In genomic region chr17:15563375-15563857, GRCh38 we compare ENCODE assay signal across 8 cellular contexts. TPM values are rescaled to one million over a fixed set of nuclear protein-coding genes. Genes with fewer than 3 reads are reported as not detected.
A peak's percentile ranks its signal among the peaks of the same experiment; 100 is the strongest.
DNase-seq lines count a peak whose midpoint lies in the region; ATAC-seq and TF ChIP-seq lines count a peak whose summit lies in the region.
"Not testable (repeated sequence)": the region's sequence is repeated elsewhere in the genome, so short reads cannot be mapped to it uniquely, and the experiment has no call there.

Gene TVP23C (minus strand): TSS chr17:15563483. CDS start chr17:15563448, 35 bp downstream.

- ATAC-seq in GM19438 (IDR thresholded peaks at IDR 0.05; ENCODE audit: low read depth, unreplicated experiment) (peak; percentile 84), HG03460 (IDR thresholded peaks at IDR 0.05; ENCODE audit: unreplicated experiment) (peak; percentile 88)

- H3K27me3 ChIP-seq in BE2C = not testable (repeated sequence)

- H3K4me3 ChIP-seq in BE2C (ENCODE audit: low read depth, low read length) = peak within 1 kb of the TSS; percentile 56
- H3K4me3 ChIP-seq in lower leg skin (ENCODE audit: low read depth, poor library complexity, severe bottlenecking) = peak within 1 kb of the TSS; percentile 85

- intact Hi-C loops in lower leg skin (cut with DNase I; ENCODE audit: low total_unique reads) = not testable (repeated sequence)

- not testable (repeated sequence) for H3K9me3 ChIP-seq in BE2C

- not testable (repeated sequence) for TF ChIP-seq POLR2A in lower leg skin (IDR thresholded peaks at IDR 0.05)

- not testable (repeated sequence) for TF ChIP-seq CTCF in BE2C (IDR thresholded peaks at IDR 0.05; ENCODE audit: low read depth, low read length); lower leg skin (IDR thresholded peaks at IDR 0.05)

- DNase-seq in BE2C (peak; percentile 72), NOMO-1 treated with dmso at 0.1 percent for 144 hours (lab: John Stamatoyannopoulos, UW; ENCODE audit: unreplicated experiment) (peak; percentile 80), lower leg skin (ENCODE audit: low spot score in 2 of 2) (peak; percentile 57 to 91)
- peak; percentile 87 for DNase-seq in activated CD8-positive, alpha-beta memory T cell treated with anti-CD3 and anti-CD28 coated beads for 24 hours
- peak; percentile 60 for DNase-seq in effector CD8-positive, alpha-beta T cell (lab: John Stamatoyannopoulos, UW)
- peak; percentile 43 to 54 for DNase-seq in stimulated activated CD4-positive, alpha-beta T cell treated with anti-CD3 and anti-CD28 coated beads, Interleukin-2, amount 100 ng/mL, for 48 hours

- not testable (repeated sequence) for H3K4me1 ChIP-seq in BE2C

- H3K36me3 ChIP-seq in BE2C = not testable (repeated sequence)

- WGBS in lower leg skin, 2 donors = 0 to 1% methylated on average over 7 to 22 of the region's 46 CpGs

RNA-seq across cellular contexts. Expression of gene TVP23C, which starts in this region (rescaled TPM):
- polyA plus RNA-seq in BE2C (2012; ENCODE audit: insufficient read depth, insufficient read length, low read depth) = 10.7 TPM
- total RNA-seq in lower leg skin = 10 to 100 TPM in 1 of 4 donors, 1 to 10 TPM in 3; 5.6 to 14.8 (median 8.2) TPM

Comparison
In these comparisons a context has a peak if more than half of its experiments do, and no peak if none do; other contexts are left out.
1. Peak in every context shown above with its lines: DNase-seq, ATAC-seq and H3K4me3 ChIP-seq.